In genomic region chr11:11451501-11452005, GRCh38 we compare ENCODE assay signal across 10 cellular contexts.
A peak's percentile ranks its signal among the peaks of the same experiment; 100 is the strongest.
DNase-seq lines count a peak whose midpoint lies in the region; ATAC-seq, FAIRE-seq and TF ChIP-seq lines count a peak whose summit lies in the region.
"Had no signal": no experiment of that assay in that cellular context is flagged by ENCODE, and none has a peak within 500 bp of the region (broad histone marks: within the 10 kb centered on the region; RNA-seq: fewer than 3 reads in every experiment).

No MANE protein-coding gene starts in this region.

- TF ChIP-seq EP300 in esophagus muscularis mucosa (IDR thresholded peaks at IDR 0.05), result no peak

- H3K27ac ChIP-seq in right lobe of liver (peak overlapping the region; percentile 21 to 38 (median 22)), esophagus muscularis mucosa (replicated peaks in 1 of 4) (peak overlapping the region in 1 of 4 donors; percentile 68)

- TF ChIP-seq POLR2A in H54 (IDR thresholded peaks at IDR 0.05; ENCODE audit: low read depth, low read length) (no peak), right lobe of liver (IDR thresholded peaks at IDR 0.05) (no peak), esophagus muscularis mucosa (IDR thresholded peaks at IDR 0.05; ENCODE audit: low read depth) (no peak)

- TF ChIP-seq CTCF in right lobe of liver (IDR thresholded peaks at IDR 0.05) (peak in 2 of 4 donors; percentile 10 to 22), esophagus muscularis mucosa (IDR thresholded peaks at IDR 0.05) (no peak)

- FAIRE-seq in H54 (lab: Jason Lieb, UNC), result no peak

- intact Hi-C loops in right lobe of liver (cut with DNase I), result no loop called here
- intact Hi-C loops in esophagus muscularis mucosa (cut with DNase I), result no loop called here

- WGBS in right lobe of liver (ENCODE audit: insufficient coverage, low coverage, low lambda C conversion rate, missing lambda C conversion rate), result 29% methylated on average over 4 of the region's 4 CpGs
- WGBS in esophagus muscularis mucosa, result 82% methylated on average over 4 of the region's 4 CpGs

- H3K4me3 ChIP-seq in right lobe of liver, result peak overlapping the region in 1 of 3 donors; percentile 0
- no peak overlapping the region for H3K4me3 ChIP-seq in esophagus muscularis mucosa

- H3K9me3 ChIP-seq in right lobe of liver (no peaks in the 10 kb centered on the region), esophagus muscularis mucosa (no peaks in the 10 kb centered on the region)

- peak; percentile 12 for DNase-seq in H54 (ENCODE audit: insufficient read length, low spot score)
- DNase-seq in right lobe of liver, result peak in 2 of 3 donors; percentile 58 to 71
- DNase-seq in iPS-NIHi7 (ENCODE audit: extremely low spot score), result no peak
- no peak for DNase-seq in NCI-H748 (lab: John Stamatoyannopoulos, UW; ENCODE audit: unreplicated experiment)
- no peak for DNase-seq in esophagus muscularis mucosa (ENCODE audit: extremely low spot score)
- no peak for DNase-seq in NCI-H187 treated with DMSO at 0.1 percent for 48 hours (lab: John Stamatoyannopoulos, UW)
- DNase-seq: NCI-H1436 treated with DMSO at 0.1 percent for 48 hours had no signal

- H3K4me1 ChIP-seq in right lobe of liver (peaks cover 0 to 19% (median 3%) of the 10 kb centered on the region in 4 donors), esophagus muscularis mucosa (peaks cover 0 to 61% (median 27%) of the 10 kb centered on the region in 4 donors)

- H3K36me3 ChIP-seq in right lobe of liver (no peaks in the 10 kb centered on the region), esophagus muscularis mucosa (peaks cover 0 to 20% (median 5%) of the 10 kb centered on the region in 4 donors)

- ATAC-seq in GM18517 (IDR thresholded peaks at IDR 0.05; ENCODE audit: unreplicated experiment), result peak; percentile 98
- peak; percentile 88 for ATAC-seq in HG03575 (IDR thresholded peaks at IDR 0.05; ENCODE audit: extremely low read depth, insufficient number of reproducible peaks, low FRiP score, unreplicated experiment)
- peak; percentile 77 to 93 (median 82) for ATAC-seq in right lobe of liver
- ATAC-seq: stimulated activated effector memory CD8-positive, alpha-beta T cell treated with anti-CD3 and anti-CD28 coated beads, Interleukin-12 subunit alpha, Interleukin-12 subunit beta, amount 100 ng/mL, for 72 hours had no signal

- no peaks in the 10 kb centered on the region for H3K27me3 ChIP-seq in right lobe of liver
- no peaks in the 10 kb centered on the region for H3K27me3 ChIP-seq in esophagus muscularis mucosa

Comparison
In these comparisons a context has a peak if more than half of its experiments do, and no peak if none do; other contexts are left out.
1. DNase-seq: peak in H54 (single experiment) and right lobe of liver (2 of 3); none in iPS-NIHi7 (single experiment), NCI-H748 (single experiment), esophagus muscularis mucosa (single experiment) and NCI-H187 treated with DMSO at 0.1 percent for 48 hours (single experiment).
2. Peak in every context shown above with its lines, with median percentiles within 50 percentile points of each other: ATAC-seq.